Comparison of ENCODE assay signal across 18 cellular contexts in genomic region chr5:38738898-38739743, GRCh38.
A peak's percentile ranks its signal among the peaks of the same experiment; 100 is the strongest.
DNase-seq lines count a peak whose midpoint lies in the region; ATAC-seq, FAIRE-seq and TF ChIP-seq lines count a peak whose summit lies in the region.
"Had no signal": no experiment of that assay in that cellular context is flagged by ENCODE, and none has a peak within 500 bp of the region (broad histone marks: within the 10 kb centered on the region; RNA-seq: fewer than 3 reads in every experiment).

No MANE protein-coding gene starts in this region.

- FAIRE-seq in A549 (lab: Jason Lieb, UNC): no peak
- FAIRE-seq in H54 (lab: Jason Lieb, UNC): peak; percentile 86

- DNase-seq in A549 (ENCODE audit: low read depth in 1 of 2, low spot score in 1 of 2) (peak in 1 of 2 experiments; percentile 36), H54 (ENCODE audit: insufficient read length, low spot score) (peak; percentile 33), Panc1 (ENCODE audit: low read depth, low spot score) (no peak), epithelial cell of prostate (ENCODE audit: low read depth, low spot score) (peak; percentile 34), RPMI8226 (no peak), C1 segment of cervical spinal cord (lab: John Stamatoyannopoulos, UW) (no peak), AG20443 (ENCODE audit: low spot score) (no peak)
- DNase-seq: activated CD4-positive, alpha-beta memory T cell treated with anti-CD3 and anti-CD28 coated beads, Interleukin-2, amount 10 ng/mL, durations not matched to agents 7 days and 5 days; amniotic stem cell; colonic mucosa; Karpas-422; NCI-H1694 treated with DMSO at 0.1 percent for 48 hours; ovary; stimulated activated naive CD4-positive, alpha-beta T cell treated with Interleukin-2 at 50 U/mL for 16 hours had no signal

- WGBS in A549 (ENCODE audit: missing lambda C conversion rate): 46% methylated on average over 4 of the region's 4 CpGs

- H3K4me1 ChIP-seq in A549 (0 out of 3 replicates have a peak, but pooled peaks cover 7% of the 10 kb centered on the region), Panc1 (ENCODE audit: control insufficient read depth, insufficient read depth, low read length) (no peaks in the 10 kb centered on the region)
- H3K4me1 ChIP-seq: colonic mucosa, HAP-1 had no signal

- H3K9me3 ChIP-seq in A549 (peaks cover 17% of the 10 kb centered on the region), Panc1 (ENCODE audit: control insufficient read depth, insufficient read depth, low read depth, low read length) (peaks cover 8% of the 10 kb centered on the region; the same call in 1 of the 2 replicates)
- H3K9me3 ChIP-seq: colonic mucosa, HAP-1, ovary had no signal

- no peak for TF ChIP-seq CTCF in A549 (IDR thresholded peaks at IDR 0.05)
- no peak for TF ChIP-seq CTCF in Panc1 (IDR thresholded peaks at IDR 0.05)

- peak in 1 of 2 experiments; percentile 39; a peak in 2 of 6 replicates for ATAC-seq in A549
- peak; percentile 83; the same call in 1 of the 2 replicates for ATAC-seq in Panc1
- ATAC-seq in HG02885 (IDR thresholded peaks at IDR 0.05; ENCODE audit: poor library complexity, unreplicated experiment): no peak

- BruUV-seq in Panc1 (replicated peaks; lab: Mats Ljungman, UMichigan): no TSS peak

- POLR2A ChIA-PET in A549 (lab: Yijun Ruan, JAX): no interaction called here
- POLR2A ChIA-PET in Panc1 (lab: Charles Lee): interaction anchor here (0.7 kb wide), 1 partner anchor 29 kb away, joined by 3 read pairs; no protein-coding TSS in a partner anchor

- TF ChIP-seq EP300 in A549 (IDR thresholded peaks at IDR 0.05): no peak

- intact Hi-C loops in Panc1 (cut with micrococcal nuclease; ENCODE audit: unreplicated experiment): no loop called here

- no peaks in the 10 kb centered on the region for H3K27me3 ChIP-seq in Panc1 (ENCODE audit: control insufficient read depth, insufficient read depth, low read length)
- H3K27me3 ChIP-seq: colonic mucosa, ovary had no signal

- H3K27ac ChIP-seq in A549 (peak overlapping the region; percentile 34 to 39; a peak in 4 of 6 replicates), Panc1 (ENCODE audit: low read length) (peak overlapping the region; percentile 65), epithelial cell of prostate (no peak overlapping the region)
- H3K27ac ChIP-seq: colonic mucosa, ovary, VCaP had no signal

- in situ Hi-C loops in Panc1 (cut with HindIII; ENCODE audit: low pct_unique_long_range_greater_than_20kb, low sequenced_read_pairs): no loop called here

- 0 out of 3 replicates have a peak overlapping the region, but pooled peaks have one; percentile 8 for H3K4me2 ChIP-seq in A549
- H3K4me2 ChIP-seq: smooth muscle cell had no signal

- TF ChIP-seq POLR2A in A549 (IDR thresholded peaks at IDR 0.05; ENCODE audit: low read length) (no peak), H54 (IDR thresholded peaks at IDR 0.05; ENCODE audit: low read depth, low read length) (no peak)

- TF ChIP-seq RAD21 in A549 (conservative IDR thresholded peaks at IDR 0.05 in 1 of 2, IDR thresholded peaks at IDR 0.05 in 1 of 2): no peak

- no peaks in the 10 kb centered on the region for H3K36me3 ChIP-seq in Panc1 (ENCODE audit: control insufficient read depth, insufficient read depth, low read length)
- H3K36me3 ChIP-seq: colonic mucosa, HAP-1, ovary had no signal

- H3K4me3 ChIP-seq in A549 (no peak overlapping the region), Panc1 (ENCODE audit: low read depth in 2 of 2, low read length in 2 of 2) (no peak overlapping the region)
- H3K4me3 ChIP-seq: colonic mucosa, HAP-1, ovary, smooth muscle cell had no signal

- CTCF ChIA-PET in A549 (lab: Yijun Ruan, JAX) (no interaction called here), Panc1 (lab: Charles Lee) (no interaction called here)

TF ChIP-seq in A549, 52 proteins besides CTCF, POLR2A, EP300 and RAD21:
- no peak for TF ChIP-seq HOXB5 (CRISPR knock-in tag; IDR thresholded peaks at IDR 0.05)
- peak; percentile 6 to 67; a peak in 2 of 4 replicates for TF ChIP-seq CEBPB (IDR thresholded peaks at IDR 0.05)
- no peak for TF ChIP-seq NR3C1 (IDR thresholded peaks at IDR 0.05)
- TF ChIP-seq MAFK (IDR thresholded peaks at IDR 0.05; ENCODE audit: partially characterized antibody): peak; percentile 83
- TF ChIP-seq NPAS2 (CRISPR knock-in tag; IDR thresholded peaks at IDR 0.05; ENCODE audit: borderline replicate concordance): no peak
- TF ChIP-seq SREBF2 (IDR thresholded peaks at IDR 0.05): no peak

Comparison
In these comparisons a context has a peak if more than half of its experiments do, and no peak if none do; other contexts are left out.
1. DNase-seq: peak in H54 (single experiment) and epithelial cell of prostate (single experiment); none in Panc1 (single experiment), RPMI8226 (single experiment), C1 segment of cervical spinal cord (0 of 14) and AG20443 (single experiment).